ENCODE assay signal across 8 cellular contexts in genomic region chr1:9823693-9823942, GRCh38. TPM values are rescaled to one million over a fixed set of nuclear protein-coding genes. Genes with fewer than 3 reads are reported as not detected.
A peak's percentile ranks its signal among the peaks of the same experiment; 100 is the strongest.
DNase-seq lines count a peak whose midpoint lies in the region; ATAC-seq and TF ChIP-seq lines count a peak whose summit lies in the region.

No MANE protein-coding gene starts in this region.

- H3K27me3 ChIP-seq in adipocyte (replicated peaks; ENCODE audit: control insufficient read depth, insufficient read depth, low read length) (no peaks in the 10 kb centered on the region), left lung (peaks cover 0 to 14% of the 10 kb centered on the region in 2 donors), upper lobe of right lung (no peaks in the 10 kb centered on the region)

- intact Hi-C loops in left lung (cut with DNase I) (no loop called here), upper lobe of right lung (cut with DNase I) (no loop called here)

- ATAC-seq in HG02938 (IDR thresholded peaks at IDR 0.05; ENCODE audit: unreplicated experiment) (peak; percentile 17), left lung (peak; percentile 3), upper lobe of right lung (peak; percentile 31)

- TF ChIP-seq CTCF in GM12865 (IDR thresholded peaks at IDR 0.05; ENCODE audit: insufficient read depth, low read depth, low read length, missing control alignments) (no peak), left lung (IDR thresholded peaks at IDR 0.05) (no peak), upper lobe of right lung (IDR thresholded peaks at IDR 0.05) (no peak)

- no peaks in the 10 kb centered on the region for H3K36me3 ChIP-seq in adipocyte (ENCODE audit: control insufficient read depth, insufficient read depth, low read length, severe bottlenecking)
- no peaks in the 10 kb centered on the region for H3K36me3 ChIP-seq in left lung
- H3K36me3 ChIP-seq in upper lobe of right lung, result no peaks in the 10 kb centered on the region

- H3K27ac ChIP-seq in left lung (peak overlapping the region; percentile 58 to 75), upper lobe of right lung (peak overlapping the region; percentile 52)

- peak overlapping the region; percentile 65 for H3K4me3 ChIP-seq in GM12865 (ENCODE audit: low read depth, low read length)
- peak overlapping the region; percentile 94 for H3K4me3 ChIP-seq in adipocyte (ENCODE audit: low read length)
- H3K4me3 ChIP-seq in left lung, result peak overlapping the region; percentile 77
- peak overlapping the region; percentile 79 for H3K4me3 ChIP-seq in upper lobe of right lung

- H3K4me1 ChIP-seq in adipocyte (ENCODE audit: control insufficient read depth, insufficient read depth, low read length) (peaks cover 14% of the 10 kb centered on the region), left lung (peaks cover 18 to 40% of the 10 kb centered on the region in 2 donors), upper lobe of right lung (peaks cover 25% of the 10 kb centered on the region)

- DNase-seq in GM12865 (ENCODE audit: low read depth), result peak; percentile 7
- no peak for DNase-seq in adipocyte (ENCODE audit: low read depth)
- no peak for DNase-seq in left lung
- no peak for DNase-seq in upper lobe of right lung
- no peak for DNase-seq in dedifferentiated amniotic fluid mesenchymal stem cell (ENCODE audit: extremely low spot score)
- DNase-seq in NCI-H226, result no peak
- no peak for DNase-seq in kidney glomerular epithelial cell (lab: John Stamatoyannopoulos, UW)

- H3K9me3 ChIP-seq in adipocyte (ENCODE audit: control insufficient read depth, low read length) (no peaks in the 10 kb centered on the region), left lung (no peaks in the 10 kb centered on the region), upper lobe of right lung (no peaks in the 10 kb centered on the region)

- peak overlapping the region; percentile 81 for H3K9ac ChIP-seq in adipocyte (ENCODE audit: low read length)

RNA-seq across cellular contexts. Expression of gene CLSTN1, which starts 0.1 kb away (rescaled TPM):
- total RNA-seq in left lung (100 to 1,000 TPM in 1 of 2 donors, 10 to 100 TPM in 1; 73.1 to 106 TPM), upper lobe of right lung (71.0 TPM)
